Comparison of ENCODE assay signal across 25 cellular contexts in the genomic region with DNA sequence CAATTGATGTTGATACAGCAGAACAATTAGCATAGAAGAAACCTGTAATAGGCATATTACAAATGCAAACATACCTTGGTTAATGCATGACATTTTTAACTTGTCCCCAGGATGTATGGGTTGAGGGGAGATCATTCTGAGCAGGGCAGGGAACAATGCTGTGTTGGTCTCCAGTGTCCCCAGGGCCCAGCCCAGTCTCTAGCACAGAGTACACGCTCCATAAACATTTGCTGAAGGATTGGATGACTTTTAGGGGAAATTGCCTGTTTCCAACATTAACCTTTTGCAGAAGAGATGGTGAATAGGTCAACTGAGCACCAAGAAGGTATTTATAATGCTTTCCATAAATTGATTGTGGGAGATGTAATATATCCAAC.
"Had no signal": no experiment of that assay in that cellular context is flagged by ENCODE, and none has a peak within 500 bp of the region (broad histone marks: within the 10 kb centered on the region; RNA-seq: fewer than 3 reads in every experiment).

No MANE protein-coding gene starts in this region.

- DNase-seq: activated CD4-positive, alpha-beta T cell treated with anti-CD3 and anti-CD28 coated beads for 4 hours; activated CD4-positive, alpha-beta T cell treated with anti-CD3 and anti-CD28 coated beads, Interleukin-2, amount 50 U/mL, for 48 hours; activated CD4-positive, CD25-positive, alpha-beta regulatory T cell; activated CD8-positive, alpha-beta memory T cell treated with anti-CD3 and anti-CD28 coated beads for 24 hours; activated gamma-delta T cell; activated naive CD4-positive, alpha-beta T cell treated with anti-CD3 and anti-CD28 coated beads, Interleukin-2, amount 10 ng/mL, durations not matched to agents 7 days and 5 days; activated naive CD8-positive, alpha-beta T cell treated with anti-CD3 and anti-CD28 coated beads, Interleukin-2, amount 10 ng/mL, durations not matched to agents 7 days and 5 days; caudate nucleus; cortex of kidney; effector memory CD8-positive, alpha-beta T cell; foreskin fibroblast; islet precursor cell; left ventricle myocardium inferior; retina; sigmoid colon; small intestine; stimulated activated CD4-positive, alpha-beta T cell treated with anti-CD3 and anti-CD28 coated beads, Interleukin-4, amount 100 ng/mL, for 24 hours; substantia nigra; T-helper 1 cell; upper lobe of left lung had no signal

- ATAC-seq: effector memory CD8-positive, alpha-beta T cell; stimulated activated effector memory CD8-positive, alpha-beta T cell treated with anti-CD3 and anti-CD28 coated beads, Interleukin-12 subunit alpha, Interleukin-12 subunit beta, amount 100 ng/mL, for 72 hours had no signal

- H3K4me1 ChIP-seq: sigmoid colon had no signal

- H3K9me3 ChIP-seq: ascending aorta, left ventricle myocardium inferior, mucosa of descending colon, neutrophil, sigmoid colon, upper lobe of left lung had no signal

- H3K36me3 ChIP-seq: ascending aorta, left ventricle myocardium inferior, neutrophil, sigmoid colon, upper lobe of left lung had no signal

- H3K27ac ChIP-seq: ascending aorta, left ventricle myocardium inferior, neutrophil, sigmoid colon had no signal

- H3K27me3 ChIP-seq: ascending aorta, sigmoid colon, upper lobe of left lung had no signal

- H3K4me3 ChIP-seq: ascending aorta, left ventricle myocardium inferior, lung, mucosa of descending colon, sigmoid colon, upper lobe of left lung had no signal
